In genomic region chr22:31346733-31347250, GRCh38 we compare ENCODE assay signal across 8 cellular contexts. TPM values are rescaled to one million over a fixed set of nuclear protein-coding genes. Genes with fewer than 3 reads are reported as not detected.
DNase-seq lines count a peak whose midpoint lies in the region; ATAC-seq, FAIRE-seq and TF ChIP-seq lines count a peak whose summit lies in the region.

No MANE protein-coding gene starts in this region.

- peak overlapping the region; percentile 90 for H3K27ac ChIP-seq in A673 (ENCODE audit: low read depth, low read length, poor library complexity, severe bottlenecking)
- peak overlapping the region; percentile 93 for H3K27ac ChIP-seq in H1 (ENCODE audit: low read depth, low read length)
- peak overlapping the region; percentile 84 for H3K27ac ChIP-seq in mesendoderm (ENCODE audit: low read depth, low read length)
- H3K27ac ChIP-seq in subcutaneous abdominal adipose tissue (ENCODE audit: low read depth, low read length), result peak overlapping the region; percentile 67

- peak overlapping the region; percentile 48 for H3K14ac ChIP-seq in H1 (ENCODE audit: insufficient read length)

- no peak overlapping the region for H2BK20ac ChIP-seq in H1 (ENCODE audit: low read length)

- no peak overlapping the region for H2AFZ ChIP-seq in H1 (ENCODE audit: low read length)

- H3K4ac ChIP-seq in H1 (replicated peaks; ENCODE audit: insufficient read length, low read depth, low read length) (peak overlapping the region; percentile 99), mesendoderm (ENCODE audit: low read depth, low read length) (peak overlapping the region; percentile 98)

- H3K9me3 ChIP-seq in A673 (ENCODE audit: low read depth, low read length, poor library complexity, severe bottlenecking) (no peaks in the 10 kb centered on the region), H1 (ENCODE audit: insufficient read depth in 2 of 2, low read depth in 1 of 2, low read length in 1 of 2) (no peaks in the 10 kb centered on the region), subcutaneous abdominal adipose tissue (ENCODE audit: control insufficient read depth in 5 of 5, low read length in 5 of 5) (no peaks in the 10 kb centered on the region)

- no TSS peak for BruUV-seq in A673 (replicated peaks; lab: Mats Ljungman, UMichigan)

- peaks cover 0 to 2% of the 10 kb centered on the region in 2 experiments for H4K20me1 ChIP-seq in H1 (replicated peaks in 1 of 2; ENCODE audit: control insufficient read depth in 1 of 2, insufficient read depth in 2 of 2, low read length in 2 of 2)

- peak overlapping the region; percentile 82 to 97 (median 89) for H3K9ac ChIP-seq in H1 (replicated peaks in 1 of 4; ENCODE audit: extremely low read depth in 1 of 4, low read depth in 3 of 4, low read length in 3 of 4)
- peak overlapping the region; percentile 82 for H3K9ac ChIP-seq in mesendoderm (ENCODE audit: low read length)
- H3K9ac ChIP-seq in subcutaneous abdominal adipose tissue (ENCODE audit: low read length in 5 of 5), result peak overlapping the region in 4 of 5 donors; percentile 27 to 71 (median 58)

- peak; percentile 9 for FAIRE-seq in GM18507 (lab: Jason Lieb, UNC)
- no peak for FAIRE-seq in H1 (lab: Jason Lieb, UNC)

- H3K23ac ChIP-seq in H1 (ENCODE audit: insufficient read length) (no peak overlapping the region), mesendoderm (ENCODE audit: low read length) (no peak overlapping the region)

- peaks cover 32% of the 10 kb centered on the region for H3K4me1 ChIP-seq in A673 (ENCODE audit: insufficient read depth, low read length, poor library complexity, severe bottlenecking)
- peaks cover 0 to 31% (median 28%) of the 10 kb centered on the region in 4 experiments; a peak in 6 of 7 replicates for H3K4me1 ChIP-seq in H1 (replicated peaks in 1 of 4; ENCODE audit: control insufficient read depth in 3 of 4, insufficient read depth in 4 of 4, low read length in 3 of 4)
- H3K4me1 ChIP-seq in mesendoderm (ENCODE audit: control insufficient read depth, low read depth, low read length), result peaks cover 10% of the 10 kb centered on the region
- H3K4me1 ChIP-seq in subcutaneous abdominal adipose tissue (ENCODE audit: control insufficient read depth in 5 of 5, insufficient read depth in 5 of 5, low read length in 5 of 5), result peaks cover 10 to 53% (median 48%) of the 10 kb centered on the region in 5 donors

- H3K23me2 ChIP-seq in H1 (ENCODE audit: low read depth, low read length), result peaks cover 34% of the 10 kb centered on the region

- POLR2A ChIA-PET in A673 (lab: Charles Lee; ENCODE audit: low non-redundant PET), result interaction anchor here (1.3 kb wide), 1 partner anchor 56 kb away, joined by 4 read pairs; no protein-coding TSS in a partner anchor
- POLR2A ChIA-PET in activated CD4-positive, alpha-beta T cell treated with anti-CD3 and anti-CD28 coated beads, Interleukin-2, amount 10 ng/mL, durations not matched to agents 7 days and 5 days (lab: Charles Lee), result interaction anchor here (0.5 to 1.6 kb wide), 7 partner anchors 31 to 319 kb away, joined by 3 to 9 read pairs (median 3); partner anchors contain the start of genes PIK3IP1 and SFI1
- POLR2A ChIA-PET in H1 (lab: Charles Lee; ENCODE audit: partially characterized antibody), result interaction anchor here (0.6 to 4.0 kb wide), 46 partner anchors 8 to 454 kb away, joined by 3 to 50 read pairs (median 4); partner anchors contain the start of genes DEPDC5, DRG1, LIMK2 and PIK3IP1

- H3K27me3 Mint-ChIP-seq in activated CD4-positive, alpha-beta T cell treated with anti-CD3 and anti-CD28 coated beads, Interleukin-2, amount 10 ng/mL, durations not matched to agents 7 days and 5 days, result no peaks in the 10 kb centered on the region

- 3% methylated on average over 33 of the region's 40 CpGs; no CpG with 5 or more reads in 1 of the 2 experiments for WGBS in H1 (ENCODE audit: extremely low coverage in 1 of 2, insufficient coverage in 1 of 2, insufficient read length in 1 of 2, insufficient replicate concordance in 2 of 2, low coverage in 1 of 2, low lambda C conversion rate in 2 of 2, missing lambda C conversion rate in 1 of 2), 2 experiments
- WGBS in mesendoderm (ENCODE audit: extremely low coverage, insufficient coverage, low lambda C conversion rate), result no CpG with 5 or more reads among the region's 40 CpGs

- H2BK12ac ChIP-seq in H1 (ENCODE audit: low read depth, low read length), result no peak overlapping the region

- H3K4me3 ChIP-seq in A673 (ENCODE audit: low read depth, low read length, poor library complexity, severe bottlenecking) (peak overlapping the region; percentile 64), H1 (ENCODE audit: extremely low read depth in 1 of 4, insufficient read depth in 2 of 4, low read depth in 3 of 4, low read length in 4 of 4) (peak overlapping the region; percentile 73 to 93 (median 84)), mesendoderm (ENCODE audit: low read length) (peak overlapping the region; percentile 68), subcutaneous abdominal adipose tissue (ENCODE audit: low read depth in 1 of 5, low read length in 5 of 5) (peak overlapping the region; percentile 35 to 77 (median 70))

- TF ChIP-seq POLR2A in H1 (IDR thresholded peaks at IDR 0.05; ENCODE audit: control extremely low read depth in 1 of 2, low read depth in 2 of 2, low read length in 2 of 2), result peak in 1 of 2 experiments; percentile 38; a peak in 1 of 3 replicates

- CTCF ChIA-PET in A673 (lab: Charles Lee), result no interaction called here
- CTCF ChIA-PET in activated CD4-positive, alpha-beta T cell treated with anti-CD3 and anti-CD28 coated beads, Interleukin-2, amount 10 ng/mL, durations not matched to agents 7 days and 5 days (lab: Charles Lee), result interaction anchor here (0.6 to 3.1 kb wide), 12 partner anchors 8 to 287 kb away, joined by 3 to 18 read pairs (median 4); partner anchors contain the start of gene SELENOM
- CTCF ChIA-PET in H1 (lab: Charles Lee; ENCODE audit: partially characterized antibody), result interaction anchor here (0.9 to 1.3 kb wide), 4 partner anchors 16 to 130 kb away, joined by 3 to 6 read pairs (median 3); no protein-coding TSS in a partner anchor

- intact Hi-C loops in A673 (cut with micrococcal nuclease; ENCODE audit: unreplicated experiment), result loop anchor here (1.0 kb wide), 1 partner anchor 53 kb away; the partner anchor contains the start of gene DRG1

- peaks cover 0 to 35% of the 10 kb centered on the region in 2 experiments; a peak in 3 of 4 replicates for H3K79me2 ChIP-seq in H1 (ENCODE audit: control insufficient read depth in 1 of 2, insufficient read depth in 2 of 2, low read length in 2 of 2)
- peaks cover 41% of the 10 kb centered on the region for H3K79me2 ChIP-seq in mesendoderm (ENCODE audit: control insufficient read depth, insufficient read depth, low read length)

- peak overlapping the region; percentile 98 for H4K8ac ChIP-seq in H1 (ENCODE audit: extremely low read depth, insufficient read depth, low read length)
- H4K8ac ChIP-seq in mesendoderm (ENCODE audit: low read depth, low read length), result peak overlapping the region; percentile 83

- H3K4me2 ChIP-seq in H1 (ENCODE audit: insufficient read depth in 1 of 2, low read depth in 2 of 2, low read length in 2 of 2) (peak overlapping the region; percentile 88 to 98), mesendoderm (ENCODE audit: low read length) (peak overlapping the region; percentile 96)

- peak overlapping the region; percentile 66 for H2BK120ac ChIP-seq in H1 (replicated peaks; ENCODE audit: low read depth, low read length)
- peak overlapping the region; percentile 64 for H2BK120ac ChIP-seq in mesendoderm (ENCODE audit: low read depth, low read length)

- no peak for TF ChIP-seq EP300 in H1 (IDR thresholded peaks at IDR 0.05; ENCODE audit: borderline replicate concordance in 1 of 2, low read depth in 2 of 2, low read length in 2 of 2)

- H2AK5ac ChIP-seq in H1 (ENCODE audit: low read depth, low read length), result peak overlapping the region; percentile 65; the same call in 1 of the 2 replicates
- H2AK5ac ChIP-seq in mesendoderm (ENCODE audit: low read length), result no peak overlapping the region

- no peak overlapping the region for H2BK15ac ChIP-seq in H1 (ENCODE audit: low read length)
- no peak overlapping the region for H2BK15ac ChIP-seq in mesendoderm (replicated peaks; ENCODE audit: low read depth)

- H4K91ac ChIP-seq in H1 (replicated peaks; ENCODE audit: insufficient read length, low read length), result peak overlapping the region; percentile 99

- DNase-seq in A673 (ENCODE audit: low spot score) (peak; percentile 69), GM18507 (ENCODE audit: extremely low spot score, insufficient read length, low read depth) (no peak), NCI-H1930 (lab: John Stamatoyannopoulos, UW) (peak; percentile 50 to 77), H1 (ENCODE audit: low read depth in 1 of 2, low spot score in 2 of 2) (no peak), mesendoderm (peak; percentile 84)
- peak; percentile 65 for DNase-seq in activated CD4-positive, alpha-beta T cell treated with anti-CD3 and anti-CD28 coated beads, Interleukin-2, amount 10 ng/mL, durations not matched to agents 7 days and 5 days

- peaks cover 46% of the 10 kb centered on the region for H3K4me1 Mint-ChIP-seq in activated CD4-positive, alpha-beta T cell treated with anti-CD3 and anti-CD28 coated beads, Interleukin-2, amount 10 ng/mL, durations not matched to agents 7 days and 5 days

- H2BK5ac ChIP-seq in H1 (ENCODE audit: low read depth, low read length) (peak overlapping the region; percentile 90), mesendoderm (ENCODE audit: low read length) (peak overlapping the region; percentile 21)

- H4K5ac ChIP-seq in H1 (ENCODE audit: insufficient read length, low read depth, low read length), result peak overlapping the region; percentile 96
- H4K5ac ChIP-seq in mesendoderm (ENCODE audit: low read length), result no peak overlapping the region

- H3K56ac ChIP-seq in H1 (replicated peaks; ENCODE audit: insufficient read length, low read depth, low read length) (peak overlapping the region; percentile 97), mesendoderm (ENCODE audit: low read length) (peak overlapping the region; percentile 86)

- H3K27me3 ChIP-seq in A673 (replicated peaks; ENCODE audit: insufficient read depth, low read depth, low read length, poor library complexity) (no peaks in the 10 kb centered on the region), H1 (replicated peaks in 1 of 4; ENCODE audit: control insufficient read depth in 3 of 4, extremely low read depth in 1 of 4, insufficient read depth in 3 of 4, low read length in 3 of 4) (no peaks in the 10 kb centered on the region), mesendoderm (ENCODE audit: insufficient read depth, low read length, poor library complexity) (no peaks in the 10 kb centered on the region), subcutaneous abdominal adipose tissue (ENCODE audit: control insufficient read depth in 5 of 5, insufficient read depth in 4 of 5, low read length in 5 of 5) (no peaks in the 10 kb centered on the region)

- ATAC-seq in HG02623 (IDR thresholded peaks at IDR 0.05; ENCODE audit: unreplicated experiment), result no peak

- peak overlapping the region; percentile 83 for H3K4me3 Mint-ChIP-seq in activated CD4-positive, alpha-beta T cell treated with anti-CD3 and anti-CD28 coated beads, Interleukin-2, amount 10 ng/mL, durations not matched to agents 7 days and 5 days

- H3K18ac ChIP-seq in H1 (ENCODE audit: extremely low read depth, low read length), result peak overlapping the region; percentile 99
- peak overlapping the region; percentile 84 for H3K18ac ChIP-seq in mesendoderm (ENCODE audit: low read length)

- H3K79me1 ChIP-seq in H1 (ENCODE audit: low read depth, low read length) (peaks cover 16% of the 10 kb centered on the region), mesendoderm (ENCODE audit: low read length) (peaks cover 8% of the 10 kb centered on the region)

- H3K36me3 ChIP-seq in A673 (ENCODE audit: insufficient read depth, low read length, poor library complexity, severe bottlenecking) (peaks cover 10% of the 10 kb centered on the region), H1 (ENCODE audit: control insufficient read depth in 2 of 4, insufficient read depth in 4 of 4, low read length in 3 of 4) (peaks cover 0 to 26% (median 5%) of the 10 kb centered on the region in 4 experiments; a peak in 5 of 8 replicates), mesendoderm (ENCODE audit: control insufficient read depth, insufficient read depth, low read length) (no peaks in the 10 kb centered on the region), subcutaneous abdominal adipose tissue (ENCODE audit: control insufficient read depth in 5 of 5, insufficient read depth in 5 of 5, low read length in 5 of 5) (peaks cover 0 to 18% (median 14%) of the 10 kb centered on the region in 5 donors)

- peaks cover 30% of the 10 kb centered on the region for H3K36me3 Mint-ChIP-seq in activated CD4-positive, alpha-beta T cell treated with anti-CD3 and anti-CD28 coated beads, Interleukin-2, amount 10 ng/mL, durations not matched to agents 7 days and 5 days (ENCODE audit: low read depth)

- TF ChIP-seq RAD21 in H1 (IDR thresholded peaks at IDR 0.05 in 1 of 2, conservative IDR thresholded peaks at IDR 0.05 in 1 of 2; ENCODE audit: low read depth in 2 of 2, low read length in 2 of 2), result no peak

- peak overlapping the region; percentile 89 for H3K27ac Mint-ChIP-seq in activated CD4-positive, alpha-beta T cell treated with anti-CD3 and anti-CD28 coated beads, Interleukin-2, amount 10 ng/mL, durations not matched to agents 7 days and 5 days

- TF ChIP-seq CTCF in A673 (conservative IDR thresholded peaks at IDR 0.05; ENCODE audit: low read depth, low read length) (no peak), H1 (IDR thresholded peaks at IDR 0.05; ENCODE audit: control extremely low read depth in 1 of 3, insufficient read depth in 1 of 3, low read depth in 1 of 3, low read length in 3 of 3) (no peak)

- no peaks in the 10 kb centered on the region for H3K9me3 Mint-ChIP-seq in activated CD4-positive, alpha-beta T cell treated with anti-CD3 and anti-CD28 coated beads, Interleukin-2, amount 10 ng/mL, durations not matched to agents 7 days and 5 days

RNA-seq across cellular contexts. Expression of gene PATZ1, which starts 0.6 kb away (rescaled TPM):
- 53.4 and 58.5 TPM in 2 replicates for total RNA-seq in A673 (2021)
- 10 to 100 TPM; 31.6 to 32.7 TPM for total RNA-seq in activated CD4-positive, alpha-beta T cell treated with anti-CD3 and anti-CD28 coated beads, Interleukin-2, amount 10 ng/mL, durations not matched to agents 7 days and 5 days
- total RNA-seq in H1 (2021; fragmentation: NEBNext Ultra II Directional; extraction: Animal tissue kit (Norgen Biotek cat#: 25700)), result 70.8 and 70.9 TPM in 2 replicates
- polyA plus RNA-seq in H1 (2011; rRNA removed), result 62.1 and 77.5 TPM in 2 replicates
- 58.1 TPM for polyA plus RNA-seq in H1 (2011; cell fraction: cytosol; rRNA removed)
- 111 TPM for polyA plus RNA-seq in H1 (2011; cell fraction: nucleus; rRNA removed)
- polyA plus RNA-seq in H1 (2012, experiment 1 of 2), result 60.7 to 70.0 TPM (median 64.4 TPM) in 4 replicates
- 76.3 TPM for polyA plus RNA-seq in H1 (2012, experiment 2 of 2)
- polyA plus RNA-seq in H1 (2013, experiment 1 of 2), result 36.5 TPM
- 33.9 TPM for polyA plus RNA-seq in H1 (2013, experiment 2 of 2)
- 78.5 and 89.3 TPM in 2 replicates for polyA minus RNA-seq in H1 (2011; rRNA and poly(A)+ RNA removed)
- 69.9 TPM for polyA minus RNA-seq in H1 (2011; cell fraction: cytosol; rRNA and poly(A)+ RNA removed)
- polyA minus RNA-seq in H1 (2011; cell fraction: nucleus; rRNA and poly(A)+ RNA removed), result 74.8 TPM
- 61.5 TPM for polyA plus RNA-seq in mesendoderm (2013, experiment 1 of 2)
- polyA plus RNA-seq in mesendoderm (2013, experiment 2 of 2), result 60.5 TPM

RNA-seq across cellular contexts. Expression of gene DRG1, which starts 52.6 kb away (rescaled TPM):
- total RNA-seq in A673 (2021), result 115 and 116 TPM in 2 replicates
- 10 to 100 TPM; 81.0 to 83.5 TPM for total RNA-seq in activated CD4-positive, alpha-beta T cell treated with anti-CD3 and anti-CD28 coated beads, Interleukin-2, amount 10 ng/mL, durations not matched to agents 7 days and 5 days
- total RNA-seq in H1 (2021; fragmentation: NEBNext Ultra II Directional; extraction: Animal tissue kit (Norgen Biotek cat#: 25700)), result 70.8 and 81.9 TPM in 2 replicates
- 27.2 and 45.3 TPM in 2 replicates for polyA plus RNA-seq in H1 (2011; rRNA removed)
- polyA plus RNA-seq in H1 (2011; cell fraction: cytosol; rRNA removed), result 69.1 TPM
- 20.8 TPM for polyA plus RNA-seq in H1 (2011; cell fraction: nucleus; rRNA removed)
- polyA plus RNA-seq in H1 (2012, experiment 1 of 2), result 91.7 to 120 TPM (median 96.6 TPM) in 4 replicates
- polyA plus RNA-seq in H1 (2012, experiment 2 of 2), result 27.6 TPM
- 51.1 TPM for polyA plus RNA-seq in H1 (2013, experiment 1 of 2)
- polyA plus RNA-seq in H1 (2013, experiment 2 of 2), result 55.9 TPM
- polyA minus RNA-seq in H1 (2011; rRNA and poly(A)+ RNA removed), result 79.6 and 83.0 TPM in 2 replicates
- polyA minus RNA-seq in H1 (2011; cell fraction: cytosol; rRNA and poly(A)+ RNA removed), result 58.8 TPM
- 39.2 TPM for polyA minus RNA-seq in H1 (2011; cell fraction: nucleus; rRNA and poly(A)+ RNA removed)
- 102 TPM for polyA plus RNA-seq in mesendoderm (2013, experiment 1 of 2)
- 102 TPM for polyA plus RNA-seq in mesendoderm (2013, experiment 2 of 2)

RNA-seq across cellular contexts. Expression of gene PIK3IP1, which starts 54.5 kb away (rescaled TPM):
- total RNA-seq in A673 (2021), result 0.24 and 0.46 TPM in 2 replicates
- 10 to 100 TPM; 56.0 to 63.0 TPM for total RNA-seq in activated CD4-positive, alpha-beta T cell treated with anti-CD3 and anti-CD28 coated beads, Interleukin-2, amount 10 ng/mL, durations not matched to agents 7 days and 5 days
- total RNA-seq in H1 (2021; fragmentation: NEBNext Ultra II Directional; extraction: Animal tissue kit (Norgen Biotek cat#: 25700)), result 1.3 and 1.5 TPM in 2 replicates
- 0.66 and 1.00 TPM in 2 replicates for polyA plus RNA-seq in H1 (2011; rRNA removed)
- 1.7 TPM for polyA plus RNA-seq in H1 (2011; cell fraction: cytosol; rRNA removed)
- 1.8 TPM for polyA plus RNA-seq in H1 (2011; cell fraction: nucleus; rRNA removed)
- polyA plus RNA-seq in H1 (2012, experiment 1 of 2), result 0.94 to 1.4 TPM (median 1.2 TPM) in 4 replicates
- polyA plus RNA-seq in H1 (2012, experiment 2 of 2), result 0.79 TPM
- polyA plus RNA-seq in H1 (2013, experiment 1 of 2), result 0.95 TPM
- polyA plus RNA-seq in H1 (2013, experiment 2 of 2), result 1.3 TPM
- polyA minus RNA-seq in H1 (2011; rRNA and poly(A)+ RNA removed), result 0.46 and 0.76 TPM in 2 replicates
- polyA minus RNA-seq in H1 (2011; cell fraction: cytosol; rRNA and poly(A)+ RNA removed), result 2.1 TPM
- 3.9 TPM for polyA minus RNA-seq in H1 (2011; cell fraction: nucleus; rRNA and poly(A)+ RNA removed)
- polyA plus RNA-seq in mesendoderm (2013, experiment 1 of 2), result 0.51 TPM
- 0.53 TPM for polyA plus RNA-seq in mesendoderm (2013, experiment 2 of 2)

Comparison
In these comparisons a context has a peak if more than half of its experiments do, and no peak if none do; other contexts are left out.
1. DNase-seq: peak in A673 (single experiment), NCI-H1930 (2 of 2), activated CD4-positive, alpha-beta T cell treated with anti-CD3 and anti-CD28 coated beads, Interleukin-2, amount 10 ng/mL, durations not matched to agents 7 days and 5 days (single experiment) and mesendoderm (single experiment); none in GM18507 (single experiment) and H1 (0 of 2).
2. RNA of gene PIK3IP1, which starts 54.5 kb away (total RNA-seq): 56.0 to 63.0 TPM in activated CD4-positive, alpha-beta T cell treated with anti-CD3 and anti-CD28 coated beads, Interleukin-2, amount 10 ng/mL, durations not matched to agents 7 days and 5 days; 1.3 to 1.5 TPM in H1 and 0.24 to 0.46 TPM in A673; every median in the first group is over 10 times any median in the second.
3. Peak in every context shown above with its lines, with median percentiles within 50 percentile points of each other: H3K27ac ChIP-seq, H3K4me3 ChIP-seq and H3K9ac ChIP-seq.